In genomic region chr5:693271-694041, GRCh38 we compare ENCODE assay signal across 8 cellular contexts. TPM values are rescaled to one million over a fixed set of nuclear protein-coding genes. Genes with fewer than 3 reads are reported as not detected.
DNase-seq lines count a peak whose midpoint lies in the region; ATAC-seq, FAIRE-seq and TF ChIP-seq lines count a peak whose summit lies in the region.
"Not testable (repeated sequence)": the region's sequence is repeated elsewhere in the genome, so short reads cannot be mapped to it uniquely, and the experiment has no call there.

Gene TPPP, minus strand, starts transcription at chr5:693352. Its CDS starts 15,292 bp downstream, at chr5:678060.

- not testable (repeated sequence) for H3K36me3 ChIP-seq in smooth muscle cell (ENCODE audit: low read depth)

- CTCF ChIA-PET in A549 (lab: Yijun Ruan, JAX), result not testable (repeated sequence)

- TF ChIP-seq EP300 in A549 (IDR thresholded peaks at IDR 0.05), result not testable (repeated sequence)

- peak; percentile 63 to 66 for DNase-seq in A549 (ENCODE audit: low read depth in 1 of 2, low spot score in 1 of 2)
- peak; percentile 93 for DNase-seq in NCI-H510A treated with DMSO at 0.1 percent for 48 hours (lab: John Stamatoyannopoulos, UW)
- DNase-seq in activated CD4-positive, alpha-beta T cell treated with anti-CD3 and anti-CD28 coated beads, Interleukin-2, amount 50 U/mL, for 48 hours, result peak; percentile 89
- peak; percentile 31 for DNase-seq in choroid plexus epithelial cell (ENCODE audit: low read depth)
- DNase-seq in kidney glomerular epithelial cell (lab: John Stamatoyannopoulos, UW), result peak; percentile 23
- DNase-seq in smooth muscle cell (lab: John Stamatoyannopoulos, UW; ENCODE audit: unreplicated experiment), result peak; percentile 52

- POLR2A ChIA-PET in A549 (lab: Yijun Ruan, JAX), result not testable (repeated sequence)

- peak; percentile 58 to 78 for ATAC-seq in A549
- peak; percentile 85 for ATAC-seq in GM19023 (IDR thresholded peaks at IDR 0.05; ENCODE audit: unreplicated experiment)
- ATAC-seq in HG03139 (IDR thresholded peaks at IDR 0.05; ENCODE audit: unreplicated experiment), result peak; percentile 56

- peak within 1 kb of the TSS; percentile 100 for H3K4me2 ChIP-seq in A549
- peak within 1 kb of the TSS; percentile 85 for H3K4me2 ChIP-seq in smooth muscle cell

- not testable (repeated sequence) for FAIRE-seq in A549 (lab: Jason Lieb, UNC)

- H3F3A ChIP-seq in smooth muscle cell (ENCODE audit: low read depth), result not testable (repeated sequence)

- H2AFZ ChIP-seq in smooth muscle cell (ENCODE audit: low read depth), result not testable (repeated sequence)

- H3K4me3 ChIP-seq in A549 (peak within 1 kb of the TSS; percentile 65), choroid plexus epithelial cell (ENCODE audit: low read depth, low read length) (peak within 1 kb of the TSS; percentile 17), smooth muscle cell (peak within 1 kb of the TSS; percentile 49)

- no CpG with 5 or more reads among the region's 109 CpGs for WGBS in A549 (ENCODE audit: missing lambda C conversion rate)
- no CpG with 5 or more reads among the region's 109 CpGs for WGBS in smooth muscle cell (ENCODE audit: low lambda C conversion rate)

- H3K27me3 ChIP-seq in smooth muscle cell (ENCODE audit: low read depth), result not testable (repeated sequence)

- not testable (repeated sequence) for TF ChIP-seq RAD21 in A549 (conservative IDR thresholded peaks at IDR 0.05 in 1 of 2, IDR thresholded peaks at IDR 0.05 in 1 of 2)

- not testable (repeated sequence) for H3K9me3 ChIP-seq in A549; smooth muscle cell (replicated peaks; ENCODE audit: low read depth)

- not testable (repeated sequence) for H3K79me2 ChIP-seq in smooth muscle cell (ENCODE audit: low read depth)

- H3K27ac ChIP-seq in A549, result peak within 1 kb of the TSS; percentile 72 to 81
- not testable (repeated sequence) for H3K27ac ChIP-seq in smooth muscle cell (ENCODE audit: low read depth)

- not testable (repeated sequence) for H3K4me1 ChIP-seq in A549; smooth muscle cell (ENCODE audit: low read depth)

- H3K9ac ChIP-seq in smooth muscle cell (ENCODE audit: low read depth), result not testable (repeated sequence)

- not testable (repeated sequence) for H4K20me1 ChIP-seq in smooth muscle cell (ENCODE audit: low read depth)

- peak; percentile 54 for TF ChIP-seq POLR2A in A549 (IDR thresholded peaks at IDR 0.05; ENCODE audit: low read length)

- TF ChIP-seq CTCF in A549 (IDR thresholded peaks at IDR 0.05); choroid plexus epithelial cell (conservative IDR thresholded peaks at IDR 0.05; ENCODE audit: low read depth, low read length); smooth muscle cell (IDR thresholded peaks at IDR 0.05; ENCODE audit: borderline replicate concordance, insufficient read depth, poor library complexity, severe bottlenecking): not testable (repeated sequence)

TF ChIP-seq in A549, 52 proteins besides CTCF, POLR2A, EP300 and RAD21:
- peak; percentile 49; the same call in 1 of the 2 replicates for TF ChIP-seq PHF8 (IDR thresholded peaks at IDR 0.05; ENCODE audit: borderline replicate concordance, low read depth)

RNA-seq across cellular contexts. Expression of gene TPPP, which starts in this region (rescaled TPM):
- 1.0 and 1.2 TPM in 2 replicates for polyA plus RNA-seq in A549 (2011; rRNA removed)
- 1.1 and 1.3 TPM in 2 replicates for polyA plus RNA-seq in A549 (2012; cell fraction: cytosol; rRNA removed)
- 2.4 and 3.6 TPM in 2 replicates for polyA plus RNA-seq in A549 (2012; cell fraction: nucleus; rRNA removed)
- polyA plus RNA-seq in A549 (2017; fragmentation: RNase III; extraction: RNeasy Plus Mini Kit Qiagen cat#74134 plus additional on column Dnase treatment), result 1.2 to 1.5 TPM (median 1.4 TPM) in 3 replicates
- 1.8 and 2.6 TPM in 2 replicates for polyA minus RNA-seq in A549 (2011; rRNA and poly(A)+ RNA removed)
- under 0.01 TPM in 1 of 2 replicates, not detected in the other for total RNA-seq in smooth muscle cell
- not detected in 2 replicates for polyA plus RNA-seq in smooth muscle cell

Comparison
In these comparisons a context has a peak if more than half of its experiments do, and no peak if none do; other contexts are left out.
1. Peak in DNase-seq, H3K4me3 ChIP-seq and H3K4me2 ChIP-seq in smooth muscle cell; RNA of the gene not detected or under 1 TPM.
2. DNase-seq: peak in every context shown above with its lines; median percentile 93 in NCI-H510A treated with DMSO at 0.1 percent for 48 hours; 89 in activated CD4-positive, alpha-beta T cell treated with anti-CD3 and anti-CD28 coated beads, Interleukin-2, amount 50 U/mL, for 48 hours; 64 in A549; 52 in smooth muscle cell; 31 in choroid plexus epithelial cell; 23 in kidney glomerular epithelial cell.